In the genomic region with DNA sequence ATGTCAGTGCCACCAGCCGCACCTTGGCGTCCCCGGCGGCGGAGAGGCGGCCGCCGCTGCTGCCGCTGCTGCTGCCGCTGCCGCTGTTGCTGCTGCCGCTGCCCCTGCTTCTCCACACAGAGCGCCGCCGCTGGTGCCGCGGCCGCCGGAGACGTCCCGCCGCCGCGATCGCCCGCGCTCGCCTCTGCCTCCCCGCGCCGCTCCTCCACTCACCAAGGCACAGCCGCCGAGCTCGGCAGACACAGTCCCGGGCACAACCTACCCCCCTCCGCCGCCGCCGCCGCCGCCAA, we compare ENCODE assay signal across 8 cellular contexts. TPM values are rescaled to one million over a fixed set of nuclear protein-coding genes. Genes with fewer than 3 reads are reported as not detected.
DNase-seq lines count a peak whose midpoint lies in the region; ATAC-seq and TF ChIP-seq lines count a peak whose summit lies in the region.

A gene (minus strand): TSS at position 260 of the 290 bp plus-strand sequence.

- 2% methylated on average over 10 of the region's 41 CpGs; no CpG with 5 or more reads in 1 of the 2 donors for WGBS in upper lobe of left lung, 2 donors

- H3K36me3 ChIP-seq in HUES48 (ENCODE audit: control insufficient read depth, insufficient read depth, low read length) (no peaks in the 10 kb centered on the region), upper lobe of left lung (no peaks in the 10 kb centered on the region)

- peaks cover 18% of the 10 kb centered on the region for H3K4me1 ChIP-seq in HUES48 (ENCODE audit: control insufficient read depth, insufficient read depth, low read length)
- peaks cover 20 to 31% (median 25%) of the 10 kb centered on the region in 4 donors for H3K4me1 ChIP-seq in upper lobe of left lung

- ATAC-seq in GM19324 (IDR thresholded peaks at IDR 0.05; ENCODE audit: low FRiP score, unreplicated experiment) (peak; percentile 30), upper lobe of left lung (ENCODE audit: low FRiP score in 2 of 2) (peak in 1 of 2 donors; percentile 23)

- H3K9ac ChIP-seq in HUES48 (ENCODE audit: low read depth, low read length) = peak within 1 kb of the TSS; percentile 61; the same call in 1 of the 2 replicates

- DNase-seq in AG04449 (ENCODE audit: low read depth, low spot score) = no peak
- peak in 3 of 61 donors; percentile 71 to 89 (median 88) for DNase-seq in caudate nucleus (lab: John Stamatoyannopoulos, UW)
- DNase-seq in lung microvascular endothelial cell (ENCODE audit: low read depth in 2 of 2) = no peak
- DNase-seq in upper lobe of left lung = no peak
- no peak for DNase-seq in iPS-NIHi7 (ENCODE audit: extremely low spot score)
- DNase-seq in islet precursor cell = no peak

- POLR2A ChIA-PET in AG04449 (lab: Yijun Ruan, JAX) = interaction anchor here (1.0 to 2.1 kb wide), 7 partner anchors 9 to 72 kb away, joined by 3 to 15 read pairs (median 4); no protein-coding TSS in a partner anchor

- peak in 3 of 4 donors; percentile 52 to 84 (median 70) for TF ChIP-seq POLR2A in upper lobe of left lung (IDR thresholded peaks at IDR 0.05)

- TF ChIP-seq EP300 in upper lobe of left lung (IDR thresholded peaks at IDR 0.05) = no peak

- H3K27ac ChIP-seq in HUES48 (ENCODE audit: low read depth, low read length) = peak within 1 kb of the TSS; percentile 85
- H3K27ac ChIP-seq in caudate nucleus (ENCODE audit: low read depth, low read length) = peak within 1 kb of the TSS; percentile 100
- H3K27ac ChIP-seq in upper lobe of left lung = peak within 1 kb of the TSS; percentile 95 to 99 (median 98)

- H3K9me3 ChIP-seq in HUES48 (ENCODE audit: control insufficient read depth, insufficient read depth, low read length) (no peaks in the 10 kb centered on the region), upper lobe of left lung (no peaks in the 10 kb centered on the region)

- CTCF ChIA-PET in AG04449 (lab: Yijun Ruan, JAX) = interaction anchor here (1.1 kb wide), 1 partner anchor 383 kb away, joined by 5 read pairs; no protein-coding TSS in a partner anchor

- H3K4me3 ChIP-seq in AG04449 (ENCODE audit: low read depth, low read length) (peak within 1 kb of the TSS; percentile 92), HUES48 (ENCODE audit: low read depth, low read length) (peak within 1 kb of the TSS; percentile 87), upper lobe of left lung (peak within 1 kb of the TSS; percentile 85 to 98 (median 95))

- H3K27me3 ChIP-seq in HUES48 (ENCODE audit: control insufficient read depth, insufficient read depth, low read length) (peaks cover 16% of the 10 kb centered on the region), upper lobe of left lung (no peaks in the 10 kb centered on the region)

- TF ChIP-seq CTCF in AG04449 (IDR thresholded peaks at IDR 0.05; ENCODE audit: insufficient read depth, low read length, missing control alignments) = no peak
- TF ChIP-seq CTCF in upper lobe of left lung (IDR thresholded peaks at IDR 0.05) = peak in 1 of 6 experiments; percentile 17

RNA-seq across cellular contexts. Expression of the gene that starts here (rescaled TPM):
- 36.2 and 48.8 TPM in 2 replicates for total RNA-seq in lung microvascular endothelial cell
- 10 to 100 TPM; 28.3 to 62.0 (median 50.0) TPM for total RNA-seq in upper lobe of left lung
